ENCODE assay signal across 9 cellular contexts in the genomic region with DNA sequence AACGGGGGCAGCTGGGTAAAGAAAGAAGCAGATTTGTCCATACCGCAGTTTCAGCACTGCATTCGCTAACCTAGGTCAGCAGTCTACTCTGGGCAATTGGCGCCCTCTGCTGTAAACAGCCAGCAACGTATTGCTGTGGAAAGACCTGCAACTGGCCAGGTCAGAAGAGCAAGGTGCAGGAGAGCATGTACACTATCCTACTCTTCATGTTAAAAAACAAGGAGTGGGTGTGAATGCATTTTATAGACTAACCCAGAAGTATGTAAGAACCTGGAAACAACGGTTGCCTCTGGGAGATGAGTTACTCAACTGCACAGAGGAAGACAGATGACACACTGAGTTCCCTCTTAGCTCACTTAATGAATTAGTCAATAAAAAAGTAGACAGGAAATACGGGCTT. TPM values are rescaled to one million over a fixed set of nuclear protein-coding genes. Genes with fewer than 3 reads are reported as not detected.
DNase-seq lines count a peak whose midpoint lies in the region; ATAC-seq and TF ChIP-seq lines count a peak whose summit lies in the region.
"Had no signal": no experiment of that assay in that cellular context is flagged by ENCODE, and none has a peak within 500 bp of the region (broad histone marks: within the 10 kb centered on the region; RNA-seq: fewer than 3 reads in every experiment).

No MANE protein-coding gene starts in this region.

- peaks cover 18 to 45% (median 39%) of the 10 kb centered on the region in 4 donors for H3K4me1 Mint-ChIP-seq in naive thymus-derived CD8-positive, alpha-beta T cell
- peaks cover 33% of the 10 kb centered on the region for H3K4me1 Mint-ChIP-seq in stimulated activated memory B cell treated with anti-CD40 and anti-IgM and Interleukin-4, amounts not matched to agents 10 μg/mL and 1 μg/mL and 100 μg/mL, for 72 hours

- H3K4me3 Mint-ChIP-seq in naive thymus-derived CD8-positive, alpha-beta T cell: no peak overlapping the region
- no peak overlapping the region for H3K4me3 Mint-ChIP-seq in stimulated activated memory B cell treated with anti-CD40 and anti-IgM and Interleukin-4, amounts not matched to agents 10 μg/mL and 1 μg/mL and 100 μg/mL, for 72 hours
- H3K4me3 Mint-ChIP-seq: activated naive CD4-positive, alpha-beta T cell treated with anti-CD3 and anti-CD28 coated beads, Interleukin-2, amount 50 U/mL, for 24 hours had no signal

- DNase-seq in CMK (ENCODE audit: low read depth) (peak; percentile 34), NOMO-1 (lab: John Stamatoyannopoulos, UW; ENCODE audit: unreplicated experiment in 2 of 2) (peak; percentile 5 to 48), epithelial cell of esophagus (ENCODE audit: low read depth) (peak; percentile 69)
- DNase-seq in activated CD8-positive, alpha-beta memory T cell treated with anti-CD3 and anti-CD28 coated beads, Interleukin-2, amount 50 U/mL, for 1 hour (ENCODE audit: extremely low read depth): peak; percentile 40
- DNase-seq in naive thymus-derived CD8-positive, alpha-beta T cell: peak; percentile 52 to 88 (median 71)

- peak; percentile 90 for TF ChIP-seq CTCF in epithelial cell of esophagus (IDR thresholded peaks at IDR 0.05; ENCODE audit: insufficient read depth, low read depth, low read length, missing control alignments)

- POLR2A ChIA-PET in naive thymus-derived CD8-positive, alpha-beta T cell (lab: Charles Lee): interaction anchor here (0.7 to 10.5 kb wide), 7 partner anchors 36 to 157 kb away, joined by 3 to 106 read pairs (median 7); a partner anchor contains a TSS

- peak overlapping the region in 3 of 10 donors; percentile 53 to 75 (median 75) for H3K27ac Mint-ChIP-seq in naive thymus-derived CD8-positive, alpha-beta T cell
- no peak overlapping the region for H3K27ac Mint-ChIP-seq in stimulated activated memory B cell treated with anti-CD40 and anti-IgM and Interleukin-4, amounts not matched to agents 10 μg/mL and 1 μg/mL and 100 μg/mL, for 72 hours
- H3K27ac Mint-ChIP-seq: activated naive CD4-positive, alpha-beta T cell treated with anti-CD3 and anti-CD28 coated beads, Interleukin-2, amount 50 U/mL, for 24 hours had no signal

- ATAC-seq in GM19397 (IDR thresholded peaks at IDR 0.05; ENCODE audit: unreplicated experiment) (peak; percentile 87), HG03460 (IDR thresholded peaks at IDR 0.05; ENCODE audit: unreplicated experiment) (peak; percentile 83)
- peak; percentile 99 to 100 for ATAC-seq in naive thymus-derived CD8-positive, alpha-beta T cell
- peak; percentile 79 for ATAC-seq in stimulated activated memory B cell treated with anti-CD40 and anti-IgM and Interleukin-4, amounts not matched to agents 10 μg/mL and 1 μg/mL and 100 μg/mL, for 72 hours

- peaks cover 0 to 68% (median 16%) of the 10 kb centered on the region in 3 donors for H3K36me3 Mint-ChIP-seq in naive thymus-derived CD8-positive, alpha-beta T cell
- H3K36me3 Mint-ChIP-seq in stimulated activated memory B cell treated with anti-CD40 and anti-IgM and Interleukin-4, amounts not matched to agents 10 μg/mL and 1 μg/mL and 100 μg/mL, for 72 hours: peaks cover 44% of the 10 kb centered on the region

- H3K27me3 Mint-ChIP-seq in naive thymus-derived CD8-positive, alpha-beta T cell: no peaks in the 10 kb centered on the region
- H3K27me3 Mint-ChIP-seq in stimulated activated memory B cell treated with anti-CD40 and anti-IgM and Interleukin-4, amounts not matched to agents 10 μg/mL and 1 μg/mL and 100 μg/mL, for 72 hours: no peaks in the 10 kb centered on the region
- H3K27me3 Mint-ChIP-seq: activated naive CD4-positive, alpha-beta T cell treated with anti-CD3 and anti-CD28 coated beads, Interleukin-2, amount 50 U/mL, for 24 hours had no signal

- no peak overlapping the region for H3K4me3 ChIP-seq in epithelial cell of esophagus (ENCODE audit: low read length)

- no peaks in the 10 kb centered on the region for H3K9me3 Mint-ChIP-seq in naive thymus-derived CD8-positive, alpha-beta T cell
- H3K9me3 Mint-ChIP-seq in stimulated activated memory B cell treated with anti-CD40 and anti-IgM and Interleukin-4, amounts not matched to agents 10 μg/mL and 1 μg/mL and 100 μg/mL, for 72 hours: no peaks in the 10 kb centered on the region
- H3K9me3 Mint-ChIP-seq: activated naive CD4-positive, alpha-beta T cell treated with anti-CD3 and anti-CD28 coated beads, Interleukin-2, amount 50 U/mL, for 24 hours had no signal

RNA-seq across cellular contexts. Expression of a gene that starts 6.2 kb away (rescaled TPM):
- total RNA-seq in naive thymus-derived CD8-positive, alpha-beta T cell: 10 to 100 TPM; 59.0 to 66.0 TPM
- 10 to 100 TPM; 37.2 to 54.6 (median 43.0) TPM for polyA plus RNA-seq in naive thymus-derived CD8-positive, alpha-beta T cell

RNA-seq across cellular contexts. Expression of a gene that starts 44.2 kb away (rescaled TPM):
- total RNA-seq in naive thymus-derived CD8-positive, alpha-beta T cell: 10 to 100 TPM; 42.3 to 43.9 TPM
- 10 to 100 TPM; 10.0 to 11.2 (median 10.3) TPM for polyA plus RNA-seq in naive thymus-derived CD8-positive, alpha-beta T cell

RNA-seq across cellular contexts. Expression of a gene that starts 50.2 kb away (rescaled TPM):
- total RNA-seq in naive thymus-derived CD8-positive, alpha-beta T cell: 1 to 10 TPM; 4.0 to 4.7 TPM
- 1 to 10 TPM; 2.5 to 4.2 (median 3.6) TPM for polyA plus RNA-seq in naive thymus-derived CD8-positive, alpha-beta T cell
